ENCODE assay signal across 9 cellular contexts in genomic region chr2:37809525-37809924, GRCh38.
DNase-seq lines count a peak whose midpoint lies in the region; ATAC-seq and TF ChIP-seq lines count a peak whose summit lies in the region.
"Had no signal": no experiment of that assay in that cellular context is flagged by ENCODE, and none has a peak within 500 bp of the region (broad histone marks: within the 10 kb centered on the region; RNA-seq: fewer than 3 reads in every experiment).

No MANE protein-coding gene starts in this region.

- H3K9me3 ChIP-seq in left lung = peaks cover 0 to 2% of the 10 kb centered on the region in 2 donors

- H3K4me1 Mint-ChIP-seq in activated T-helper 2 cell treated with anti-CD3 and anti-CD28 coated beads, Interferon-gamma antibody, Interleukin-2, Interleukin-4, amounts not matched to agents 10 μg/mL and 5 μg/mL and 100 μg/mL, durations not matched to agents 14 hours and 24 hours and 36 hours (ENCODE audit: low read depth) = no peaks in the 10 kb centered on the region

- H3K27me3 ChIP-seq in brain microvascular endothelial cell (replicated peaks) = no peaks in the 10 kb centered on the region
- no peaks in the 10 kb centered on the region for H3K27me3 ChIP-seq in left lung

- no peak overlapping the region for H3K4me3 Mint-ChIP-seq in activated T-helper 2 cell treated with anti-CD3 and anti-CD28 coated beads, Interferon-gamma antibody, Interleukin-2, Interleukin-4, amounts not matched to agents 10 μg/mL and 5 μg/mL and 100 μg/mL, durations not matched to agents 14 hours and 24 hours and 36 hours (ENCODE audit: low read depth)

- peak; percentile 34 to 49 for DNase-seq in AML-193 (lab: John Stamatoyannopoulos, UW)
- peak; percentile 35 for DNase-seq in KBM-7
- peak; percentile 67 for DNase-seq in brain microvascular endothelial cell
- DNase-seq in left lung = no peak
- DNase-seq in HuH-7 (ENCODE audit: low spot score) = no peak
- no peak for DNase-seq in posterior cingulate gyrus
- no peak for DNase-seq in activated T-helper 2 cell treated with anti-CD3 and anti-CD28 coated beads, Interferon-gamma antibody, Interleukin-2, Interleukin-4, amounts not matched to agents 10 μg/mL and 5 μg/mL and 100 μg/mL, durations not matched to agents 14 hours and 24 hours and 36 hours (ENCODE audit: low spot score)
- DNase-seq: islet precursor cell had no signal

- in situ Hi-C loops in KBM-7 (cut with MboI; ENCODE audit: low pct_unique_long_range_greater_than_20kb, low sequenced_read_pairs) = no loop called here
- in situ Hi-C loops in brain microvascular endothelial cell (cut with HindIII; ENCODE audit: low pct_ligation_motif_present, low sequenced_read_pairs) = no loop called here

- H3K27ac Mint-ChIP-seq in activated T-helper 2 cell treated with anti-CD3 and anti-CD28 coated beads, Interferon-gamma antibody, Interleukin-2, Interleukin-4, amounts not matched to agents 10 μg/mL and 5 μg/mL and 100 μg/mL, durations not matched to agents 14 hours and 24 hours and 36 hours = no peak overlapping the region

- intact Hi-C loops in left lung (cut with DNase I) = no loop called here
- intact Hi-C loops in posterior cingulate gyrus (cut with DNase I) = no loop called here
- intact Hi-C loops in activated T-helper 2 cell treated with anti-CD3 and anti-CD28 coated beads, Interferon-gamma antibody, Interleukin-2, Interleukin-4, amounts not matched to agents 10 μg/mL and 5 μg/mL and 100 μg/mL, durations not matched to agents 14 hours and 24 hours and 36 hours (cut with micrococcal nuclease) = no loop called here

- TF ChIP-seq CTCF in brain microvascular endothelial cell (IDR thresholded peaks at IDR 0.05; ENCODE audit: low read depth, low read length, missing control alignments) (peak; percentile 74), left lung (IDR thresholded peaks at IDR 0.05) (peak in 1 of 2 donors; percentile 54)

- peaks cover 11% of the 10 kb centered on the region for H3K27me3 Mint-ChIP-seq in activated T-helper 2 cell treated with anti-CD3 and anti-CD28 coated beads, Interferon-gamma antibody, Interleukin-2, Interleukin-4, amounts not matched to agents 10 μg/mL and 5 μg/mL and 100 μg/mL, durations not matched to agents 14 hours and 24 hours and 36 hours (ENCODE audit: low read depth)

- H3K4me1 ChIP-seq in left lung = peaks cover 0 to 8% of the 10 kb centered on the region in 2 donors

- H3K36me3 Mint-ChIP-seq in activated T-helper 2 cell treated with anti-CD3 and anti-CD28 coated beads, Interferon-gamma antibody, Interleukin-2, Interleukin-4, amounts not matched to agents 10 μg/mL and 5 μg/mL and 100 μg/mL, durations not matched to agents 14 hours and 24 hours and 36 hours (ENCODE audit: low read depth) = no peaks in the 10 kb centered on the region

- H3K36me3 ChIP-seq in brain microvascular endothelial cell (replicated peaks) = no peaks in the 10 kb centered on the region
- H3K36me3 ChIP-seq in left lung = no peaks in the 10 kb centered on the region

- H3K4me3 ChIP-seq in brain microvascular endothelial cell (ENCODE audit: low read depth, low read length) (no peak overlapping the region), left lung (no peak overlapping the region)

- no peaks in the 10 kb centered on the region for H3K9me3 Mint-ChIP-seq in activated T-helper 2 cell treated with anti-CD3 and anti-CD28 coated beads, Interferon-gamma antibody, Interleukin-2, Interleukin-4, amounts not matched to agents 10 μg/mL and 5 μg/mL and 100 μg/mL, durations not matched to agents 14 hours and 24 hours and 36 hours

- ATAC-seq in left lung = peak; percentile 81
- no peak for ATAC-seq in HG02885 (IDR thresholded peaks at IDR 0.05; ENCODE audit: poor library complexity, unreplicated experiment)

- H3K27ac ChIP-seq in brain microvascular endothelial cell = no peak overlapping the region
- H3K27ac ChIP-seq in left lung = no peak overlapping the region

Comparison
In these comparisons a context has a peak if more than half of its experiments do, and no peak if none do; other contexts are left out.
1. DNase-seq: peak in AML-193 (2 of 2), KBM-7 (single experiment) and brain microvascular endothelial cell (single experiment); none in left lung (0 of 2), HuH-7 (single experiment), posterior cingulate gyrus (0 of 10) and activated T-helper 2 cell treated with anti-CD3 and anti-CD28 coated beads, Interferon-gamma antibody, Interleukin-2, Interleukin-4, amounts not matched to agents 10 μg/mL and 5 μg/mL and 100 μg/mL, durations not matched to agents 14 hours and 24 hours and 36 hours (single experiment).